ENCODE assay signal across 1 cellular context in the genomic region with DNA sequence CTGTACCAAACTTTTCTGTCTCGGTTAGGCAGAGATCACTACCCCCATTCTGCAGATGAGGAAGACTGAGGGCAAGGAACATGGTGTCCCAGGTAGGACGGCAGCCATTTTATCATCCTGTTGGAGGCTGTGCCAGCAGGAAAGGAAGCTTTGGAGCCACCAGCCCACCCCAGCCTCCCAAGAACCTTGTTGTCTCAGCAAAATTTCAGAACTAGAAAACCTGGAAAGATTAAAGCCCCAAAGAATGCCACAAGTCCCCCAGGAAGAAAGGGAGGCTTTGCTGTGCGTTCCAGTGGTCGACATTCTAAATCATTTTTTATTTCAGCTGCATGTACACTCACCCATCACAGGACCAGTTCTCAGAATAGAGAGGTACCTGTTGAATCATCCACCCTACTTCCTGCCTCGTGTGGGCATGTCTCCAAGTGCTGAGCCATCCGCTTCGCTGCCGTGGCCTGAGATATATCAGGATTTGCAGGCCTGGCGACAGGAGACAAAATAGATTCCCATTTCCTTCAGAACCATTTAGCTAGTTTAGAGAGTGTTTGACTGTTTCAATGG.
TF ChIP-seq lines count a peak whose summit lies in the region.

No MANE protein-coding gene starts in this region.

TF ChIP-seq in HCT116, 20 proteins besides CTCF, POLR2A, EP300 and RAD21 (continued from another document):
- TF ChIP-seq, protein P1, sequence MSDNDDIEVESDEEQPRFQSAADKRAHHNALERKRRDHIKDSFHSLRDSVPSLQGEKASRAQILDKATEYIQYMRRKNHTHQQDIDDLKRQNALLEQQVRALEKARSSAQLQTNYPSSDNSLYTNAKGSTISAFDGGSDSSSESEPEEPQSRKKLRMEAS (IDR thresholded peaks at IDR 0.05): peak; percentile 76
- TF ChIP-seq CEBPB (IDR thresholded peaks at IDR 0.05; ENCODE audit: low read depth) (no peak), EZH2phosphoT487 (IDR thresholded peaks at IDR 0.05; ENCODE audit: borderline replicate concordance) (no peak)
- TF ChIP-seq, protein P2, sequence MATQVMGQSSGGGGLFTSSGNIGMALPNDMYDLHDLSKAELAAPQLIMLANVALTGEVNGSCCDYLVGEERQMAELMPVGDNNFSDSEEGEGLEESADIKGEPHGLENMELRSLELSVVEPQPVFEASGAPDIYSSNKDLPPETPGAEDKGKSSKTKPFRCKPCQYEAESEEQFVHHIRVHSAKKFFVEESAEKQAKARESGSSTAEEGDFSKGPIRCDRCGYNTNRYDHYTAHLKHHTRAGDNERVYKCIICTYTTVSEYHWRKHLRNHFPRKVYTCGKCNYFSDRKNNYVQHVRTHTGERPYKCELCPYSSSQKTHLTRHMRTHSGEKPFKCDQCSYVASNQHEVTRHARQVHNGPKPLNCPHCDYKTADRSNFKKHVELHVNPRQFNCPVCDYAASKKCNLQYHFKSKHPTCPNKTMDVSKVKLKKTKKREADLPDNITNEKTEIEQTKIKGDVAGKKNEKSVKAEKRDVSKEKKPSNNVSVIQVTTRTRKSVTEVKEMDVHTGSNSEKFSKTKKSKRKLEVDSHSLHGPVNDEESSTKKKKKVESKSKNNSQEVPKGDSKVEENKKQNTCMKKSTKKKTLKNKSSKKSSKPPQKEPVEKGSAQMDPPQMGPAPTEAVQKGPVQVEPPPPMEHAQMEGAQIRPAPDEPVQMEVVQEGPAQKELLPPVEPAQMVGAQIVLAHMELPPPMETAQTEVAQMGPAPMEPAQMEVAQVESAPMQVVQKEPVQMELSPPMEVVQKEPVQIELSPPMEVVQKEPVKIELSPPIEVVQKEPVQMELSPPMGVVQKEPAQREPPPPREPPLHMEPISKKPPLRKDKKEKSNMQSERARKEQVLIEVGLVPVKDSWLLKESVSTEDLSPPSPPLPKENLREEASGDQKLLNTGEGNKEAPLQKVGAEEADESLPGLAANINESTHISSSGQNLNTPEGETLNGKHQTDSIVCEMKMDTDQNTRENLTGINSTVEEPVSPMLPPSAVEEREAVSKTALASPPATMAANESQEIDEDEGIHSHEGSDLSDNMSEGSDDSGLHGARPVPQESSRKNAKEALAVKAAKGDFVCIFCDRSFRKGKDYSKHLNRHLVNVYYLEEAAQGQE (IDR thresholded peaks at IDR 0.05; ENCODE audit: low read depth): no peak
